ENCODE assay signal across 28 cellular contexts in the genomic region with DNA sequence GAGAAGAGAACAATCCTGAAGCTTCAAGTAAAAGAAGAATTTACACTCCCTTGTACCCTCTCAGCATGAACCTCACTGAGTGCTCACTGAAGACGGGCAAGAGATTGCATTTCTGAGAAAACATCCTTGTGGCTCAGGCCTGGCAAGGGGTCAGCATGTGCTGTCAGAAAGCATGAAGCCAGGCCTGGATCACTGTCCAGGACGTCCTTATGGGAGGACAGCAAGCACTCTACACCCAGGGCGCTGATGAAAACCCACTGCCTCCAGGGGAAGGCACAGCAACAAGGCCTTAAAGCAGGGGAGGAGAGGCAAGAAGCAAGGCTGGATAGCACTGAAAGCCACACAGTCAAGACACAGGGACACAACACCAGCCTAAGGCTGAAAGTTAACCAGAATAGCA.
"Had no signal": no experiment of that assay in that cellular context is flagged by ENCODE, and none has a peak within 500 bp of the region (broad histone marks: within the 10 kb centered on the region; RNA-seq: fewer than 3 reads in every experiment).

No MANE protein-coding gene starts in this region.

- H3K4me1 ChIP-seq: foreskin keratinocyte, gastroesophageal sphincter, heart right ventricle, left lung, pancreas, testis, tibial artery had no signal

- H3K36me3 ChIP-seq: gastroesophageal sphincter, heart right ventricle, left lung, neutrophil, pancreas, tibial artery had no signal

- H3K4me2 ChIP-seq: smooth muscle cell had no signal

- H3K36me3 Mint-ChIP-seq: immature natural killer cell; mesothelial cell of epicardium; naive thymus-derived CD8-positive, alpha-beta T cell; stimulated activated effector memory CD8-positive, alpha-beta T cell treated with anti-CD3 and anti-CD28 coated beads, Interleukin-12 subunit alpha, Interleukin-12 subunit beta, amount 100 ng/mL, for 72 hours; type B pancreatic cell had no signal

- ATAC-seq: foreskin keratinocyte; gastroesophageal sphincter; heart right ventricle; left lung; naive thymus-derived CD8-positive, alpha-beta T cell; pancreas; stimulated activated effector memory CD8-positive, alpha-beta T cell treated with anti-CD3 and anti-CD28 coated beads, Interleukin-12 subunit alpha, Interleukin-12 subunit beta, amount 100 ng/mL, for 72 hours had no signal

- H3K4me3 ChIP-seq: gastroesophageal sphincter, heart right ventricle, left lung, pancreas, smooth muscle cell, testis, tibial artery had no signal

- H3K27ac Mint-ChIP-seq: immature natural killer cell; mesothelial cell of epicardium; naive thymus-derived CD8-positive, alpha-beta T cell; nephron progenitor cell; stimulated activated effector memory CD8-positive, alpha-beta T cell treated with anti-CD3 and anti-CD28 coated beads, Interleukin-12 subunit alpha, Interleukin-12 subunit beta, amount 100 ng/mL, for 72 hours; type B pancreatic cell had no signal

- H3K9me3 ChIP-seq: gastroesophageal sphincter, left lung, neutrophil, pancreas, testis, tibial artery had no signal

- H3K4me1 Mint-ChIP-seq: immature natural killer cell; naive thymus-derived CD8-positive, alpha-beta T cell; stimulated activated effector memory CD8-positive, alpha-beta T cell treated with anti-CD3 and anti-CD28 coated beads, Interleukin-12 subunit alpha, Interleukin-12 subunit beta, amount 100 ng/mL, for 72 hours had no signal

- H3K27me3 Mint-ChIP-seq: type B pancreatic cell had no signal

- H3K27me3 ChIP-seq: foreskin keratinocyte, gastroesophageal sphincter, heart right ventricle, left lung, neutrophil, pancreas, testis, tibial artery had no signal

- H3K27ac ChIP-seq: foreskin keratinocyte, gastroesophageal sphincter, heart right ventricle, left lung, neutrophil, pancreas, testis, tibial artery had no signal

- H3K9me3 Mint-ChIP-seq: nephron progenitor cell, type B pancreatic cell had no signal

- DNase-seq: caudate nucleus; cerebellar nuclear complex; cortex of kidney; foreskin keratinocyte; glutamatergic neuron; heart right ventricle; hippocampal formation; immature natural killer cell; islet precursor cell; left lung; mesenchymal stem cell; naive thymus-derived CD8-positive, alpha-beta T cell; nephron progenitor cell; pancreas; retina; stimulated activated CD4-positive, alpha-beta T cell treated with anti-CD3 and anti-CD28 coated beads, Interleukin-12 subunit alpha, Interleukin-12 subunit beta, amount 100 ng/mL, for 4 hours; stimulated activated CD4-positive, alpha-beta T cell treated with anti-CD3 and anti-CD28 coated beads, Interleukin-1b, Interleukin-23, amount 100 ng/mL, for 48 hours; stimulated activated CD4-positive, alpha-beta T cell treated with anti-CD3 and anti-CD28 coated beads, Interleukin-4, amount 100 ng/mL, for 1 hour; stimulated activated naive CD4-positive, alpha-beta T cell treated with Interleukin-2 at 50 U/mL for 16 hours; substantia nigra; testis; tibial artery had no signal

- H3K4me3 Mint-ChIP-seq: immature natural killer cell; mesothelial cell of epicardium; naive thymus-derived CD8-positive, alpha-beta T cell; nephron progenitor cell; stimulated activated effector memory CD8-positive, alpha-beta T cell treated with anti-CD3 and anti-CD28 coated beads, Interleukin-12 subunit alpha, Interleukin-12 subunit beta, amount 100 ng/mL, for 72 hours; type B pancreatic cell had no signal
